Comparison of ENCODE assay signal across 8 cellular contexts in the genomic region with DNA sequence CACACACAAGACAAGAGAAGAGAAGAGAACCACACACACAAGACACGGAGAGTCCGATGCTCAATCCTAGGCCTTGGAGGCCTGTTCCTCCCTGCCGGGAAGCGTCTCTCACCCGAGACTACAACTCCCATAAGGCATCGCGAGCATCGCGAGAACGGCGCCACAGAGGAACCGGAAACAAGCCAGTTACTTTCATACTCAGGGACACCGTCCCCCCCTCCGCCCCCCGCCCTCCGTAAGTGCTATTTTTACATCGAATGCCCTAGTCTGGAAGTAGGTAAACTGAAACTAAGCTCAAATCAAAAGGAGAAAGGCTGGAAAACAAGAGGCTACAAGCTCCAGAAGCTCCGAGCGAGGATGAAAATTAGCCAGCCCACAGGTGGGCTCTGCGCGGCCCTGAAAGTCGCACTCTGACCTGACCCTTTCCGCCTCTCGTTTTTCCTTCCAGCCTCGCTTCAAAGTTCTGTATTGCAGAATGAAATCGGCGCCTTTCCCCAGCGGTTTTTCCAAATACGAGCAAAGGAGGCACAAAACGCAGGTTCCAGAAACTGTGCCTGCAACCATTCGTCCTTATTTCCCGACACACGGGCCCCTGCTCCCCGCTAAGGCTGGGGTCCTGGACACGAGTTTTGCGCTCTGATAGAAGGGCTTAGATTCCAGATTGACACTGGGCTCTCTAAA. TPM values are rescaled to one million over a fixed set of nuclear protein-coding genes. Genes with fewer than 3 reads are reported as not detected.
DNase-seq lines count a peak whose midpoint lies in the region; ATAC-seq, FAIRE-seq and TF ChIP-seq lines count a peak whose summit lies in the region.

No MANE protein-coding gene starts in this region.

- no peaks in the 10 kb centered on the region for H3K36me3 ChIP-seq in HepG2 (replicated peaks in 1 of 2; ENCODE audit: control insufficient read depth in 1 of 2, insufficient read depth in 2 of 2, low read length in 2 of 2)

- POLR2A ChIA-PET in HepG2 (lab: Yijun Ruan, JAX) = interaction anchor here (0.8 to 2.3 kb wide), 11 partner anchors 8 to 483 kb away, joined by 3 to 19 read pairs (median 5); partner anchors contain the start of genes DNAJC12, HNRNPH3 and SIRT1

- under 1% methylated on average over 27 of the region's 36 CpGs for WGBS in HepG2 (ENCODE audit: low lambda C conversion rate)

- H3K9ac ChIP-seq in HepG2 (ENCODE audit: insufficient read depth, low read depth, low read length) = peak overlapping the region; percentile 94

- no peaks in the 10 kb centered on the region for H3K27me3 ChIP-seq in HepG2 (ENCODE audit: control insufficient read depth in 1 of 2, insufficient read depth in 2 of 2, low read length in 2 of 2)

- H3K4me2 ChIP-seq in HepG2 (ENCODE audit: low read depth, low read length) = peak overlapping the region; percentile 82

- CTCF ChIA-PET in HepG2 (lab: Yijun Ruan, JAX; ENCODE audit: low intra/inter-chr PET ratio, low total read pairs) = no interaction called here

- no peaks in the 10 kb centered on the region for H3K9me3 ChIP-seq in HepG2 (ENCODE audit: low read length)

- BruUV-seq in HepG2 (replicated peaks; lab: Mats Ljungman, UMichigan) = TSS peak; percentile 100

- H3K4me3 ChIP-seq in HepG2 (replicated peaks in 1 of 3; ENCODE audit: insufficient read depth in 1 of 3, low read depth in 2 of 3, low read length in 3 of 3) = peak overlapping the region; percentile 73 to 84 (median 79)

- H3K4me1 ChIP-seq in HepG2 (ENCODE audit: insufficient read depth, low read length) = peaks cover 22% of the 10 kb centered on the region

- peak; percentile 34 to 96 (median 86) for DNase-seq in C1 segment of cervical spinal cord (lab: John Stamatoyannopoulos, UW)
- DNase-seq in NCI-H526 treated with DMSO at 0.1 percent for 48 hours (lab: John Stamatoyannopoulos, UW) = peak; percentile 75
- peak; percentile 91 for DNase-seq in activated CD4-positive, alpha-beta T cell treated with anti-CD3 and anti-CD28 coated beads, Interleukin-2, amount 50 U/mL, for 1 hour
- peak; percentile 96 for DNase-seq in dermis blood vessel endothelial cell
- DNase-seq in HepG2 (ENCODE audit: low spot score) = peak; percentile 89
- DNase-seq in stimulated activated CD4-positive, alpha-beta T cell treated with anti-CD3 and anti-CD28 coated beads, Interleukin-2, amount 100 ng/mL, for 48 hours = peak; percentile 84 to 90

- intact Hi-C loops in HepG2 (cut with micrococcal nuclease; ENCODE audit: unreplicated experiment) = loop anchor here (1.0 to 10.0 kb wide), 2 partner anchors 61 to 225 kb away; partner anchors contain the start of gene HERC4

- H4K20me1 ChIP-seq in HepG2 (ENCODE audit: insufficient read depth, low read length) = no peaks in the 10 kb centered on the region

- TF ChIP-seq CTCF in HepG2 (CRISPR knock-in tag; IDR thresholded peaks at IDR 0.05) = no peak

- ATAC-seq in GM19351 (IDR thresholded peaks at IDR 0.05; ENCODE audit: unreplicated experiment) = peak; percentile 93
- peak; percentile 84 for ATAC-seq in HG03520 (IDR thresholded peaks at IDR 0.05; ENCODE audit: unreplicated experiment)
- ATAC-seq in HepG2 = peak; percentile 99

- TF ChIP-seq EP300 in HepG2 (IDR thresholded peaks at IDR 0.05; ENCODE audit: low read depth in 2 of 2, low read length in 2 of 2) = peak in 1 of 2 experiments; percentile 37; a peak in 1 of 4 replicates
- no peak for TF ChIP-seq EP300 in HepG2 (CRISPR knock-in tag; IDR thresholded peaks at IDR 0.05; ENCODE audit: borderline replicate concordance)

- FAIRE-seq in HepG2 (lab: Jason Lieb, UNC) = peak; percentile 85

- no peak for TF ChIP-seq RAD21 in HepG2 (CRISPR knock-in tag; IDR thresholded peaks at IDR 0.05)

- peak; percentile 35 to 71 for TF ChIP-seq POLR2A in HepG2 (IDR thresholded peaks at IDR 0.05; ENCODE audit: insufficient read depth in 1 of 2, low read depth in 2 of 2, low read length in 2 of 2)

- no peaks in the 10 kb centered on the region for H3K79me2 ChIP-seq in HepG2 (ENCODE audit: insufficient read depth, low read length)

- peak overlapping the region; percentile 91 for H3K27ac ChIP-seq in HepG2 (ENCODE audit: extremely low read length, insufficient read depth, low read length)

- H2AFZ ChIP-seq in HepG2 (ENCODE audit: low read length) = peak overlapping the region; percentile 55

- in situ Hi-C loops in HepG2 (cut with HindIII; ENCODE audit: extremely low pct_ligation_motif_present, low pct_unique_long_range_greater_than_20kb) = loop anchor here (5.0 to 25.0 kb wide), 4 partner anchors 62 to 463 kb away; no protein-coding TSS in a partner anchor

TF ChIP-seq in HepG2, 621 proteins besides CTCF, POLR2A, EP300 and RAD21 (continues in another document):
- peak; percentile 80; the same call in 1 of the 2 replicates for TF ChIP-seq ZFP1 (CRISPR knock-in tag; IDR thresholded peaks at IDR 0.05)
- peak; percentile 93 for TF ChIP-seq ELF1 (CRISPR knock-in tag; IDR thresholded peaks at IDR 0.05)
- TF ChIP-seq ZNF564 (CRISPR knock-in tag; IDR thresholded peaks at IDR 0.05) = no peak
- TF ChIP-seq ZNF615 (CRISPR knock-in tag; IDR thresholded peaks at IDR 0.05; ENCODE audit: borderline replicate concordance) = no peak
- peak; percentile 71 for TF ChIP-seq POLR2G (IDR thresholded peaks at IDR 0.05; ENCODE audit: low read depth, low read length)
- 0 out of 2 replicates have a peak, but pooled peaks have one; percentile 30 for TF ChIP-seq ZNF772 (CRISPR knock-in tag; IDR thresholded peaks at IDR 0.05)
- TF ChIP-seq ZNF329 (CRISPR knock-in tag; IDR thresholded peaks at IDR 0.05; ENCODE audit: low read depth) = 0 out of 2 replicates have a peak, but pooled peaks have one; percentile 62
- peak; percentile 71; the same call in 1 of the 2 replicates for TF ChIP-seq SNAI1 (CRISPR knock-in tag; IDR thresholded peaks at IDR 0.05; ENCODE audit: borderline replicate concordance)
- peak; percentile 83; the same call in 1 of the 2 replicates for TF ChIP-seq KDM2A (CRISPR knock-in tag; IDR thresholded peaks at IDR 0.05; ENCODE audit: borderline replicate concordance, low read depth)

RNA-seq across cellular contexts. Expression of gene DNAJC12, which starts 11.5 kb away (rescaled TPM):
- total RNA-seq in dermis blood vessel endothelial cell = 3.9 and 4.1 TPM in 2 replicates
- total RNA-seq in HepG2 (2016; rRNA removed; fragmentation: Illumina TruSeq; extraction: Trizol) = 11.6 and 14.4 TPM in 2 replicates
- 3.2 and 3.5 TPM in 2 replicates for total RNA-seq in HepG2 (2016; cell fraction: cytosol; rRNA removed; fragmentation: Illumina TruSeq; extraction: Trizol; ENCODE audit: low read depth)
- 10.7 and 18.0 TPM in 2 replicates for total RNA-seq in HepG2 (2016; cell fraction: insoluble cytoplasmic fraction; rRNA removed; fragmentation: Illumina TruSeq; extraction: Trizol)
- total RNA-seq in HepG2 (2016; cell fraction: membrane; rRNA removed; fragmentation: Illumina TruSeq; extraction: Trizol) = 5.5 and 7.4 TPM in 2 replicates
- total RNA-seq in HepG2 (2016; cell fraction: nucleus; rRNA removed; fragmentation: Illumina TruSeq; extraction: Trizol) = 4.7 and 5.1 TPM in 2 replicates
- polyA plus RNA-seq in HepG2 (2011; rRNA removed) = 42.6 and 43.9 TPM in 2 replicates
- 21.0 and 40.0 TPM in 2 replicates for polyA plus RNA-seq in HepG2 (2011; cell fraction: cytosol; rRNA removed)
- 7.5 and 15.1 TPM in 2 replicates for polyA plus RNA-seq in HepG2 (2011; cell fraction: nucleus; rRNA removed)
- 81.9 and 82.1 TPM in 2 replicates for polyA plus RNA-seq in HepG2 (2012)
- polyA plus RNA-seq in HepG2 (2016; cell fraction: cytosol; fragmentation: Illumina TruSeq; extraction: Trizol; ENCODE audit: low read depth) = 1.9 and 3.5 TPM in 2 replicates
- 13.4 and 19.0 TPM in 2 replicates for polyA plus RNA-seq in HepG2 (2016; cell fraction: insoluble cytoplasmic fraction; fragmentation: Illumina TruSeq; extraction: Trizol; ENCODE audit: low read depth)
- 3.8 and 4.2 TPM in 2 replicates for polyA plus RNA-seq in HepG2 (2016; cell fraction: membrane; fragmentation: Illumina TruSeq; extraction: Trizol; ENCODE audit: low read depth)
- polyA plus RNA-seq in HepG2 (2016; cell fraction: nucleus; fragmentation: Illumina TruSeq; extraction: Trizol; ENCODE audit: insufficient read depth, low read depth) = 5.6 and 5.8 TPM in 2 replicates
- 2.8 and 6.8 TPM in 2 replicates for polyA minus RNA-seq in HepG2 (2011; rRNA and poly(A)+ RNA removed; ENCODE audit: low replicate concordance)
- polyA minus RNA-seq in HepG2 (2011; cell fraction: cytosol; rRNA and poly(A)+ RNA removed) = 10.6 and 13.8 TPM in 2 replicates
- 10.3 and 17.5 TPM in 2 replicates for polyA minus RNA-seq in HepG2 (2011; cell fraction: nucleus; rRNA and poly(A)+ RNA removed)

RNA-seq across cellular contexts. Expression of gene SIRT1, which starts 35.0 kb away (rescaled TPM):
- total RNA-seq in dermis blood vessel endothelial cell = 11.7 and 14.9 TPM in 2 replicates
- total RNA-seq in HepG2 (2016; rRNA removed; fragmentation: Illumina TruSeq; extraction: Trizol) = 10.2 and 16.6 TPM in 2 replicates
- 2.2 and 4.1 TPM in 2 replicates for total RNA-seq in HepG2 (2016; cell fraction: cytosol; rRNA removed; fragmentation: Illumina TruSeq; extraction: Trizol; ENCODE audit: low read depth)
- 10.3 and 15.9 TPM in 2 replicates for total RNA-seq in HepG2 (2016; cell fraction: insoluble cytoplasmic fraction; rRNA removed; fragmentation: Illumina TruSeq; extraction: Trizol)
- total RNA-seq in HepG2 (2016; cell fraction: membrane; rRNA removed; fragmentation: Illumina TruSeq; extraction: Trizol) = 4.9 and 6.6 TPM in 2 replicates
- 10.6 and 12.4 TPM in 2 replicates for total RNA-seq in HepG2 (2016; cell fraction: nucleus; rRNA removed; fragmentation: Illumina TruSeq; extraction: Trizol)
- 7.5 and 9.4 TPM in 2 replicates for polyA plus RNA-seq in HepG2 (2011; rRNA removed)
- 3.4 and 5.3 TPM in 2 replicates for polyA plus RNA-seq in HepG2 (2011; cell fraction: cytosol; rRNA removed)
- 3.2 and 3.6 TPM in 2 replicates for polyA plus RNA-seq in HepG2 (2011; cell fraction: nucleus; rRNA removed)
- polyA plus RNA-seq in HepG2 (2012) = 10.6 and 11.9 TPM in 2 replicates
- polyA plus RNA-seq in HepG2 (2016; cell fraction: cytosol; fragmentation: Illumina TruSeq; extraction: Trizol; ENCODE audit: low read depth) = 0.53 and 0.71 TPM in 2 replicates
- polyA plus RNA-seq in HepG2 (2016; cell fraction: insoluble cytoplasmic fraction; fragmentation: Illumina TruSeq; extraction: Trizol; ENCODE audit: low read depth) = 16.9 and 17.4 TPM in 2 replicates
- 2.9 and 3.1 TPM in 2 replicates for polyA plus RNA-seq in HepG2 (2016; cell fraction: membrane; fragmentation: Illumina TruSeq; extraction: Trizol; ENCODE audit: low read depth)
- polyA plus RNA-seq in HepG2 (2016; cell fraction: nucleus; fragmentation: Illumina TruSeq; extraction: Trizol; ENCODE audit: insufficient read depth, low read depth) = 12.2 and 12.6 TPM in 2 replicates
- 2.7 and 7.2 TPM in 2 replicates for polyA minus RNA-seq in HepG2 (2011; rRNA and poly(A)+ RNA removed; ENCODE audit: low replicate concordance)
- polyA minus RNA-seq in HepG2 (2011; cell fraction: cytosol; rRNA and poly(A)+ RNA removed) = 8.3 and 9.1 TPM in 2 replicates
- polyA minus RNA-seq in HepG2 (2011; cell fraction: nucleus; rRNA and poly(A)+ RNA removed) = 10.7 and 12.6 TPM in 2 replicates

Comparison
In these comparisons a context has a peak if more than half of its experiments do, and no peak if none do; other contexts are left out.
1. Peak in every context shown above with its lines: DNase-seq, ATAC-seq, H3K4me3 ChIP-seq and H3K27ac ChIP-seq.